23 cellular contexts compared by ENCODE assay signal in genomic region chr3:141647562-141647915, GRCh38.
"Had no signal": no experiment of that assay in that cellular context is flagged by ENCODE, and none has a peak within 500 bp of the region (broad histone marks: within the 10 kb centered on the region; RNA-seq: fewer than 3 reads in every experiment).

No MANE protein-coding gene starts in this region.

- DNase-seq: activated B cell treated with CpG ODN at 0.5 μM for 24 hours; activated CD4-positive, alpha-beta T cell treated with anti-CD3 and anti-CD28 coated beads for 36 hours; activated CD4-positive, alpha-beta T cell treated with anti-CD3 and anti-CD28 coated beads, Interleukin-2, amount 50 U/mL, for 48 hours; activated gamma-delta T cell; activated naive CD4-positive, alpha-beta T cell treated with anti-CD3 and anti-CD28 coated beads, Interleukin-2, amount 50 U/mL, for 16 hours; activated naive CD8-positive, alpha-beta T cell treated with anti-CD3 and anti-CD28 coated beads, Interleukin-2, amount 50 U/mL, for 24 hours; activated T-cell treated with anti-CD3 and anti-CD28 coated beads, Interleukin-2, amount 50 U/mL, for 72 hours; foreskin fibroblast; kidney; lower lobe of right lung; naive thymus-derived CD8-positive, alpha-beta T cell; ovary; right lobe of liver; stimulated activated CD4-positive, alpha-beta T cell treated with anti-CD3 and anti-CD28 coated beads, Interleukin-15, amount 100 ng/mL, for 24 hours; stomach; T1000; uterus had no signal

- H3K27me3 ChIP-seq: neutrophil, ovary, right lobe of liver, stomach, suprapubic skin, tibial nerve, uterus had no signal

- H3K4me1 ChIP-seq: uterus had no signal

- FAIRE-seq: kidney had no signal

- H3K9me3 ChIP-seq: lower lobe of right lung, neutrophil, ovary, right lobe of liver, stomach, suprapubic skin, tibial nerve, uterus had no signal

- H3K4me2 ChIP-seq: smooth muscle cell had no signal

- H3K9me3 Mint-ChIP-seq: activated B cell treated with CpG ODN at 0.5 μM for 24 hours; activated naive CD8-positive, alpha-beta T cell treated with anti-CD3 and anti-CD28 coated beads, Interleukin-2, amount 50 U/mL, for 24 hours; activated T-cell treated with anti-CD3 and anti-CD28 coated beads, Interleukin-2, amount 50 U/mL, for 72 hours; naive thymus-derived CD8-positive, alpha-beta T cell; stimulated activated memory B cell treated with anti-CD40 and anti-IgM and Interleukin-4, amounts not matched to agents 10 μg/mL and 1 μg/mL and 100 μg/mL, for 72 hours; T-helper 1 cell treated with Interleukin-12 subunit alpha and Interleukin-12 subunit beta and Interleukin-4 antibody, amounts not matched to agents 30 μg/mL and 1 μg/mL, for 36 hours had no signal

- H3K4me1 Mint-ChIP-seq: activated B cell treated with CpG ODN at 0.5 μM for 24 hours; activated CD4-positive, alpha-beta T cell treated with anti-CD3 and anti-CD28 coated beads for 36 hours; activated naive CD8-positive, alpha-beta T cell treated with anti-CD3 and anti-CD28 coated beads, Interleukin-2, amount 50 U/mL, for 24 hours had no signal

- H3K36me3 Mint-ChIP-seq: naive thymus-derived CD8-positive, alpha-beta T cell; stimulated activated memory B cell treated with anti-CD40 and anti-IgM and Interleukin-4, amounts not matched to agents 10 μg/mL and 1 μg/mL and 100 μg/mL, for 72 hours had no signal

- H3K27ac Mint-ChIP-seq: activated B cell treated with CpG ODN at 0.5 μM for 24 hours; activated CD4-positive, alpha-beta T cell treated with anti-CD3 and anti-CD28 coated beads for 36 hours; activated naive CD8-positive, alpha-beta T cell treated with anti-CD3 and anti-CD28 coated beads, Interleukin-2, amount 50 U/mL, for 24 hours; activated T-cell treated with anti-CD3 and anti-CD28 coated beads, Interleukin-2, amount 50 U/mL, for 72 hours; stimulated activated memory B cell treated with anti-CD40 and anti-IgM and Interleukin-4, amounts not matched to agents 10 μg/mL and 1 μg/mL and 100 μg/mL, for 72 hours; T-helper 1 cell treated with Interleukin-12 subunit alpha and Interleukin-12 subunit beta and Interleukin-4 antibody, amounts not matched to agents 30 μg/mL and 1 μg/mL, for 36 hours had no signal

- H3K27ac ChIP-seq: lower lobe of right lung, neutrophil, ovary, right lobe of liver, suprapubic skin, tibial nerve, uterus had no signal

- H3K4me3 Mint-ChIP-seq: activated B cell treated with CpG ODN at 0.5 μM for 24 hours; activated CD4-positive, alpha-beta T cell treated with anti-CD3 and anti-CD28 coated beads for 36 hours; activated naive CD8-positive, alpha-beta T cell treated with anti-CD3 and anti-CD28 coated beads, Interleukin-2, amount 50 U/mL, for 24 hours; activated T-cell treated with anti-CD3 and anti-CD28 coated beads, Interleukin-2, amount 50 U/mL, for 72 hours; naive thymus-derived CD8-positive, alpha-beta T cell; stimulated activated memory B cell treated with anti-CD40 and anti-IgM and Interleukin-4, amounts not matched to agents 10 μg/mL and 1 μg/mL and 100 μg/mL, for 72 hours; T-helper 1 cell treated with Interleukin-12 subunit alpha and Interleukin-12 subunit beta and Interleukin-4 antibody, amounts not matched to agents 30 μg/mL and 1 μg/mL, for 36 hours had no signal

- H3K4me3 ChIP-seq: lower lobe of right lung, ovary, right lobe of liver, smooth muscle cell, stomach, suprapubic skin, tibial nerve, uterus had no signal

- H3K36me3 ChIP-seq: lower lobe of right lung, neutrophil, ovary, right lobe of liver, stomach, suprapubic skin, tibial nerve, uterus had no signal

- H3K27me3 Mint-ChIP-seq: activated B cell treated with CpG ODN at 0.5 μM for 24 hours; activated naive CD8-positive, alpha-beta T cell treated with anti-CD3 and anti-CD28 coated beads, Interleukin-2, amount 50 U/mL, for 24 hours; stimulated activated memory B cell treated with anti-CD40 and anti-IgM and Interleukin-4, amounts not matched to agents 10 μg/mL and 1 μg/mL and 100 μg/mL, for 72 hours had no signal
